In genomic region chr2:71639735-71640134, GRCh38 we compare ENCODE assay signal across 23 cellular contexts.
DNase-seq lines count a peak whose midpoint lies in the region; ATAC-seq, FAIRE-seq and TF ChIP-seq lines count a peak whose summit lies in the region.
"Had no signal": no experiment of that assay in that cellular context is flagged by ENCODE, and none has a peak within 500 bp of the region (broad histone marks: within the 10 kb centered on the region; RNA-seq: fewer than 3 reads in every experiment).

No MANE protein-coding gene starts in this region.

- H3K14ac ChIP-seq in IMR-90 (replicated peaks; ENCODE audit: low read depth, low read length), result no peak overlapping the region

- H2AK5ac ChIP-seq in IMR-90 (ENCODE audit: low read depth, low read length), result no peak overlapping the region

- H4K8ac ChIP-seq in IMR-90 (ENCODE audit: low read depth in 2 of 2, low read length in 2 of 2), result no peak overlapping the region

- TF ChIP-seq CTCF in A549 (IDR thresholded peaks at IDR 0.05) (no peak), IMR-90 (conservative IDR thresholded peaks at IDR 0.05; ENCODE audit: low read depth, low read length) (no peak), neutrophil (IDR thresholded peaks at IDR 0.05) (no peak), thyroid gland (IDR thresholded peaks at IDR 0.05) (no peak)

- H3K4me2 ChIP-seq in A549, result no peak overlapping the region
- no peak overlapping the region for H3K4me2 ChIP-seq in IMR-90 (ENCODE audit: low read depth, low read length)
- H3K4me2 ChIP-seq: BLaER1 treated with 17β-estradiol and CSF1 and Interleukin-3, amounts not matched to agents 10 nM and 100 nM had no signal

- 48% methylated on average over 4 of the region's 4 CpGs for WGBS in A549 (ENCODE audit: missing lambda C conversion rate)
- WGBS in IMR-90 (ENCODE audit: extremely low coverage in 2 of 2, insufficient read length in 1 of 2), 2 experiments, result 0% methylated on average over 1 of the region's 4 CpGs; no CpG with 5 or more reads in 1 of the 2 experiments
- WGBS in thyroid gland, 2 donors, result 86 to 95% methylated on average over 4 of the region's 4 CpGs

- H3K36me3 ChIP-seq in IMR-90 (ENCODE audit: control insufficient read depth, insufficient read depth, low read length) (no peaks in the 10 kb centered on the region), neutrophil (peaks cover 48% of the 10 kb centered on the region), skeletal muscle tissue (ENCODE audit: control insufficient read depth in 3 of 3, insufficient read depth in 3 of 3, low read length in 3 of 3) (peaks cover 3 to 9% (median 4%) of the 10 kb centered on the region in 3 donors), thyroid gland (no peaks in the 10 kb centered on the region)

- no peak overlapping the region for H3K56ac ChIP-seq in IMR-90 (ENCODE audit: extremely low read depth, insufficient read depth, low read length)

- CTCF ChIA-PET in A549 (lab: Yijun Ruan, JAX) (interaction anchor here (0.6 to 0.9 kb wide), 2 partner anchors 9 to 1032 kb away, joined by 3 read pairs; no protein-coding TSS in a partner anchor), IMR-90 (lab: Yijun Ruan, JAX) (no interaction called here)

- TF ChIP-seq RAD21 in A549 (conservative IDR thresholded peaks at IDR 0.05 in 1 of 2, IDR thresholded peaks at IDR 0.05 in 1 of 2) (no peak), IMR-90 (IDR thresholded peaks at IDR 0.05; ENCODE audit: low read length) (no peak)

- H3K4ac ChIP-seq in IMR-90 (ENCODE audit: low read depth, low read length), result no peak overlapping the region

- intact Hi-C loops in IMR-90 (cut with micrococcal nuclease) (no loop called here), thyroid gland (cut with DNase I) (no loop called here)

- no peak overlapping the region for H3K9ac ChIP-seq in IMR-90 (ENCODE audit: low read depth, low read length)
- no peak overlapping the region for H3K9ac ChIP-seq in skeletal muscle tissue (ENCODE audit: low read depth in 1 of 3, low read length in 3 of 3)
- H3K9ac ChIP-seq: BLaER1 treated with 17β-estradiol and CSF1 and Interleukin-3, amounts not matched to agents 10 nM and 100 nM had no signal

- H3K4me1 ChIP-seq in A549, result no peaks in the 10 kb centered on the region
- no peaks in the 10 kb centered on the region for H3K4me1 ChIP-seq in IMR-90 (ENCODE audit: control insufficient read depth, insufficient read depth, low read length)
- peaks cover 52 to 53% of the 10 kb centered on the region in 2 experiments for H3K4me1 ChIP-seq in neutrophil (ENCODE audit: control insufficient read depth in 1 of 2, insufficient read depth in 1 of 2, low read depth in 1 of 2, low read length in 1 of 2)
- peaks cover 2 to 30% (median 16%) of the 10 kb centered on the region in 3 donors for H3K4me1 ChIP-seq in skeletal muscle tissue (ENCODE audit: control insufficient read depth in 3 of 3, insufficient read depth in 3 of 3, low read length in 3 of 3)
- H3K4me1 ChIP-seq in thyroid gland, result no peaks in the 10 kb centered on the region
- H3K4me1 ChIP-seq: Caco-2 had no signal

- H3K27me3 ChIP-seq in IMR-90 (ENCODE audit: control insufficient read depth, insufficient read depth, low read length) (peaks cover 30% of the 10 kb centered on the region), neutrophil (no peaks in the 10 kb centered on the region), skeletal muscle tissue (ENCODE audit: control insufficient read depth in 3 of 3, insufficient read depth in 3 of 3, low read length in 3 of 3) (no peaks in the 10 kb centered on the region), thyroid gland (no peaks in the 10 kb centered on the region)
- H3K27me3 ChIP-seq: BLaER1 treated with 17β-estradiol and CSF1 and Interleukin-3, amounts not matched to agents 10 nM and 100 nM had no signal

- H3K18ac ChIP-seq in IMR-90 (ENCODE audit: low read depth, low read length), result no peak overlapping the region

- no peak overlapping the region for H2BK15ac ChIP-seq in IMR-90 (ENCODE audit: low read depth, low read length)

- dilution Hi-C loops in IMR-90 (cut with HindIII; ENCODE audit: low sequenced_read_pairs, unreplicated experiment), result no loop called here

- H3K23ac ChIP-seq in IMR-90 (ENCODE audit: low read depth, low read length), result no peak overlapping the region

- in situ Hi-C loops in IMR-90 (cut with MboI; ENCODE audit: low sequenced_read_pairs), result no loop called here

- no peaks in the 10 kb centered on the region for H3K9me1 ChIP-seq in IMR-90 (ENCODE audit: insufficient read depth, low read length)

- H4K20me1 ChIP-seq in IMR-90 (ENCODE audit: insufficient read depth, low read length), result no peaks in the 10 kb centered on the region
- H4K20me1 ChIP-seq: BLaER1 treated with 17β-estradiol and CSF1 and Interleukin-3, amounts not matched to agents 10 nM and 100 nM had no signal

- no peak overlapping the region for H2AK9ac ChIP-seq in IMR-90 (replicated peaks; ENCODE audit: low read depth, low read length, poor library complexity)

- no peak overlapping the region for H2BK120ac ChIP-seq in IMR-90 (ENCODE audit: low read depth, low read length)

- POLR2A ChIA-PET in A549 (lab: Yijun Ruan, JAX), result no interaction called here
- POLR2A ChIA-PET in IMR-90 (lab: Charles Lee; ENCODE audit: unreplicated experiment), result no interaction called here

- H3K27ac ChIP-seq in A549 (no peak overlapping the region), IMR-90 (ENCODE audit: insufficient read depth, low read length) (no peak overlapping the region), neutrophil (peak overlapping the region; percentile 75), skeletal muscle tissue (ENCODE audit: low read depth, low read length) (peak overlapping the region; percentile 33), thyroid gland (no peak overlapping the region)
- H3K27ac ChIP-seq: BLaER1 treated with 17β-estradiol and CSF1 and Interleukin-3, amounts not matched to agents 10 nM and 100 nM; C4-2B had no signal

- H3K79me1 ChIP-seq in IMR-90 (ENCODE audit: low read depth in 1 of 2, low read length in 2 of 2), result no peaks in the 10 kb centered on the region

- no peak overlapping the region for H2BK20ac ChIP-seq in IMR-90 (ENCODE audit: low read depth, low read length)

- no peak for FAIRE-seq in A549 (lab: Jason Lieb, UNC)
- FAIRE-seq: A204.1, D721Med, G401.6, GM12878, GM12892, GM18507, GM19239 had no signal

- no TSS peak for BruUV-seq in IMR-90 (replicated peaks; lab: Mats Ljungman, UMichigan)

- no peak overlapping the region for H2BK5ac ChIP-seq in IMR-90 (ENCODE audit: low read depth, low read length, poor library complexity, severe bottlenecking)

- DNase-seq in A549 (ENCODE audit: low read depth in 1 of 2, low spot score in 1 of 2) (no peak), IMR-90 (no peak), thyroid gland (no peak), NCI-H2107 treated with DMSO at 0.1 percent for 48 hours (lab: John Stamatoyannopoulos, UW; ENCODE audit: unreplicated experiment) (no peak), GM03348 (ENCODE audit: low spot score) (no peak)
- DNase-seq: 8988T; AML-193; Caco-2; Calu3; CD4-positive, alpha-beta T cell; CD8-positive, alpha-beta T cell; GF-D8 had no signal

- no peak overlapping the region for H4K5ac ChIP-seq in IMR-90 (ENCODE audit: low read depth, low read length)

- no peak overlapping the region for H2AFZ ChIP-seq in IMR-90 (replicated peaks; ENCODE audit: low read length, poor library complexity)

- H4K91ac ChIP-seq in IMR-90 (ENCODE audit: insufficient read depth, low read depth, low read length), result no peak overlapping the region

- TF ChIP-seq POLR2A in A549 (IDR thresholded peaks at IDR 0.05; ENCODE audit: low read length) (no peak), IMR-90 (IDR thresholded peaks at IDR 0.05; ENCODE audit: low read depth, low read length) (no peak), thyroid gland (IDR thresholded peaks at IDR 0.05) (no peak)

- H3K4me3 ChIP-seq in A549, result no peak overlapping the region
- H3K4me3 ChIP-seq in IMR-90 (ENCODE audit: insufficient read depth, low read depth, low read length), result no peak overlapping the region
- no peak overlapping the region for H3K4me3 ChIP-seq in neutrophil (ENCODE audit: low read depth in 1 of 2, low read length in 1 of 2)
- no peak overlapping the region for H3K4me3 ChIP-seq in skeletal muscle tissue (ENCODE audit: low read length in 3 of 3)
- H3K4me3 ChIP-seq in thyroid gland (replicated peaks in 1 of 3), result no peak overlapping the region
- H3K4me3 ChIP-seq: BLaER1 treated with 17β-estradiol and CSF1 and Interleukin-3, amounts not matched to agents 10 nM and 100 nM; GM12878 had no signal

- no peaks in the 10 kb centered on the region for H3K9me3 ChIP-seq in A549
- H3K9me3 ChIP-seq in IMR-90 (ENCODE audit: control insufficient read depth, insufficient read depth, low read length), result no peaks in the 10 kb centered on the region
- no peaks in the 10 kb centered on the region for H3K9me3 ChIP-seq in neutrophil
- no peaks in the 10 kb centered on the region for H3K9me3 ChIP-seq in skeletal muscle tissue (ENCODE audit: control insufficient read depth in 3 of 3, low read length in 3 of 3)
- H3K9me3 ChIP-seq in thyroid gland, result no peaks in the 10 kb centered on the region
- H3K9me3 ChIP-seq: BLaER1 treated with 17β-estradiol and CSF1 and Interleukin-3, amounts not matched to agents 10 nM and 100 nM; Caco-2 had no signal

- no peak for ATAC-seq in A549
- ATAC-seq in IMR-90 (ENCODE audit: low read depth), result no peak
- ATAC-seq: CD8-positive, alpha-beta T cell; GM12878 had no signal

- TF ChIP-seq EP300 in A549 (IDR thresholded peaks at IDR 0.05), result no peak

TF ChIP-seq in A549, 52 proteins besides CTCF, POLR2A, EP300 and RAD21:
- TF ChIP-seq MAFK (IDR thresholded peaks at IDR 0.05; ENCODE audit: partially characterized antibody) (peak; percentile 42), JUNB (IDR thresholded peaks at IDR 0.05) (no peak)

TF ChIP-seq in IMR-90, 13 proteins besides CTCF, POLR2A, EP300 and RAD21:
- TF ChIP-seq CHD1 (IDR thresholded peaks at IDR 0.05; ENCODE audit: low read depth, low read length) (no peak), MAFK (IDR thresholded peaks at IDR 0.05; ENCODE audit: low read depth, low read length) (0 out of 2 replicates have a peak, but pooled peaks have one; percentile 14)

Comparison
In these comparisons a context has a peak if more than half of its experiments do, and no peak if none do; other contexts are left out.
1. H3K27ac ChIP-seq: peak in neutrophil (single experiment) and skeletal muscle tissue (single experiment); none in A549 (0 of 2), IMR-90 (single experiment) and thyroid gland (0 of 3).